15 cellular contexts compared by ENCODE assay signal in genomic region chr10:86753638-86754434, GRCh38. TPM values are rescaled to one million over a fixed set of nuclear protein-coding genes. Genes with fewer than 3 reads are reported as not detected.
DNase-seq lines count a peak whose midpoint lies in the region; ATAC-seq, FAIRE-seq and TF ChIP-seq lines count a peak whose summit lies in the region.
"Had no signal": no experiment of that assay in that cellular context is flagged by ENCODE, and none has a peak within 500 bp of the region (broad histone marks: within the 10 kb centered on the region; RNA-seq: fewer than 3 reads in every experiment).

No MANE protein-coding gene starts in this region.

- H3K27ac Mint-ChIP-seq in activated CD4-positive, alpha-beta T cell treated with anti-CD3 and anti-CD28 coated beads, Interleukin-2, amount 10 ng/mL, durations not matched to agents 24 days and 14 days = no peak overlapping the region
- no peak overlapping the region for H3K27ac Mint-ChIP-seq in activated CD4-positive, alpha-beta T cell treated with anti-CD3 and anti-CD28 coated beads, Interleukin-2, amount 10 ng/mL, durations not matched to agents 7 days and 5 days
- H3K27ac Mint-ChIP-seq in activated T-helper 1 cell treated with anti-CD3 and anti-CD28 coated beads, Interleukin-12 subunit alpha, Interleukin-12 subunit beta, Interleukin-2, Interleukin-4 antibody, amounts not matched to agents 30 ng/mL and 10 ng/mL and 1 ng/mL, durations not matched to agents 14 hours and 24 hours and 36 hours = no peak overlapping the region
- no peak overlapping the region for H3K27ac Mint-ChIP-seq in naive thymus-derived CD8-positive, alpha-beta T cell

- H3K9me1 ChIP-seq in keratinocyte (ENCODE audit: control insufficient read depth, extremely low read depth, insufficient read depth, low read length) = no peaks in the 10 kb centered on the region

- TF ChIP-seq CTCF in keratinocyte (optimal IDR thresholded peaks at IDR 0.05 in 1 of 3, IDR thresholded peaks at IDR 0.05 in 1 of 3, conservative IDR thresholded peaks at IDR 0.05 in 1 of 3; ENCODE audit: extremely low read depth in 1 of 3, insufficient read depth in 2 of 3, low read length in 3 of 3) = no peak

- ATAC-seq in naive thymus-derived CD8-positive, alpha-beta T cell = no peak
- ATAC-seq: PC-3 had no signal

- H3K27me3 ChIP-seq in keratinocyte (ENCODE audit: control insufficient read depth, extremely low read depth, insufficient read depth, low read length) = no peaks in the 10 kb centered on the region
- no peaks in the 10 kb centered on the region for H3K27me3 ChIP-seq in stomach smooth muscle (ENCODE audit: control insufficient read depth in 1 of 2, insufficient read depth in 2 of 2, low read length in 2 of 2)
- no peaks in the 10 kb centered on the region for H3K27me3 ChIP-seq in MG63

- peak overlapping the region; percentile 10 for H3K4me2 ChIP-seq in keratinocyte (ENCODE audit: control insufficient read depth, extremely low read depth, insufficient read depth, low read depth, low read length)

- no peaks in the 10 kb centered on the region for H3K9me3 Mint-ChIP-seq in activated CD4-positive, alpha-beta T cell treated with anti-CD3 and anti-CD28 coated beads, Interleukin-2, amount 10 ng/mL, durations not matched to agents 24 days and 14 days
- H3K9me3 Mint-ChIP-seq in activated CD4-positive, alpha-beta T cell treated with anti-CD3 and anti-CD28 coated beads, Interleukin-2, amount 10 ng/mL, durations not matched to agents 7 days and 5 days = no peaks in the 10 kb centered on the region
- H3K9me3 Mint-ChIP-seq in activated T-helper 1 cell treated with anti-CD3 and anti-CD28 coated beads, Interleukin-12 subunit alpha, Interleukin-12 subunit beta, Interleukin-2, Interleukin-4 antibody, amounts not matched to agents 30 ng/mL and 10 ng/mL and 1 ng/mL, durations not matched to agents 14 hours and 24 hours and 36 hours = no peaks in the 10 kb centered on the region
- H3K9me3 Mint-ChIP-seq in naive thymus-derived CD8-positive, alpha-beta T cell = no peaks in the 10 kb centered on the region
- H3K9me3 Mint-ChIP-seq: central memory CD8-positive, alpha-beta T cell had no signal

- DNase-seq in activated CD4-positive, alpha-beta T cell treated with anti-CD3 and anti-CD28 coated beads, Interleukin-2, amount 10 ng/mL, durations not matched to agents 24 days and 14 days = no peak
- DNase-seq in activated CD4-positive, alpha-beta T cell treated with anti-CD3 and anti-CD28 coated beads, Interleukin-2, amount 10 ng/mL, durations not matched to agents 7 days and 5 days = no peak
- DNase-seq in activated T-helper 1 cell treated with anti-CD3 and anti-CD28 coated beads, Interleukin-12 subunit alpha, Interleukin-12 subunit beta, Interleukin-2, Interleukin-4 antibody, amounts not matched to agents 30 ng/mL and 10 ng/mL and 1 ng/mL, durations not matched to agents 14 hours and 24 hours and 36 hours (ENCODE audit: low spot score) = no peak
- DNase-seq in keratinocyte (ENCODE audit: low read depth, low spot score) (no peak), COLO668 (lab: John Stamatoyannopoulos, UW; ENCODE audit: unreplicated experiment) (no peak), MG63 (no peak)
- no peak for DNase-seq in naive thymus-derived CD8-positive, alpha-beta T cell
- DNase-seq: activated gamma-delta T cell, mesenchymal stem cell, PC-3, retina had no signal

- H3K4me3 Mint-ChIP-seq in activated CD4-positive, alpha-beta T cell treated with anti-CD3 and anti-CD28 coated beads, Interleukin-2, amount 10 ng/mL, durations not matched to agents 24 days and 14 days = peak overlapping the region; percentile 30
- H3K4me3 Mint-ChIP-seq in activated CD4-positive, alpha-beta T cell treated with anti-CD3 and anti-CD28 coated beads, Interleukin-2, amount 10 ng/mL, durations not matched to agents 7 days and 5 days = no peak overlapping the region
- H3K4me3 Mint-ChIP-seq in activated T-helper 1 cell treated with anti-CD3 and anti-CD28 coated beads, Interleukin-12 subunit alpha, Interleukin-12 subunit beta, Interleukin-2, Interleukin-4 antibody, amounts not matched to agents 30 ng/mL and 10 ng/mL and 1 ng/mL, durations not matched to agents 14 hours and 24 hours and 36 hours = peak overlapping the region; percentile 32
- H3K4me3 Mint-ChIP-seq in naive thymus-derived CD8-positive, alpha-beta T cell = peak overlapping the region in 5 of 10 donors; percentile 1 to 84 (median 21)

- no peak overlapping the region for H3K9ac ChIP-seq in keratinocyte (ENCODE audit: control insufficient read depth, extremely low read depth, insufficient read depth, low read length)
- peak overlapping the region; percentile 26 to 48 for H3K9ac ChIP-seq in stomach smooth muscle (ENCODE audit: low read length in 2 of 2)

- POLR2A ChIA-PET in activated CD4-positive, alpha-beta T cell treated with anti-CD3 and anti-CD28 coated beads, Interleukin-2, amount 10 ng/mL, durations not matched to agents 7 days and 5 days (lab: Charles Lee) = interaction anchor here (0.7 kb wide), 1 partner anchor 63 kb away, joined by 3 read pairs; no protein-coding TSS in a partner anchor
- POLR2A ChIA-PET in naive thymus-derived CD8-positive, alpha-beta T cell (lab: Charles Lee) = interaction anchor here (0.7 kb wide), 1 partner anchor 12 kb away, joined by 7 read pairs; no protein-coding TSS in a partner anchor

- FAIRE-seq in keratinocyte (lab: Jason Lieb, UNC) = no peak
- FAIRE-seq: A204.1 had no signal

- peaks cover 17% of the 10 kb centered on the region for H3K4me1 ChIP-seq in keratinocyte (ENCODE audit: control insufficient read depth, extremely low read depth, insufficient read depth, low read length)
- H3K4me1 ChIP-seq in stomach smooth muscle (ENCODE audit: control insufficient read depth, insufficient read depth, low read length) = peaks cover 16% of the 10 kb centered on the region

- H3K27ac ChIP-seq in keratinocyte (ENCODE audit: control insufficient read depth, insufficient read depth, low read length) = no peak overlapping the region
- peak overlapping the region; percentile 64 for H3K27ac ChIP-seq in stomach smooth muscle (ENCODE audit: low read length)
- H3K27ac ChIP-seq: epithelial cell of prostate had no signal

- no peak overlapping the region for H2AFZ ChIP-seq in keratinocyte (ENCODE audit: control insufficient read depth, low read length)

- peaks cover 33% of the 10 kb centered on the region for H3K4me1 Mint-ChIP-seq in activated CD4-positive, alpha-beta T cell treated with anti-CD3 and anti-CD28 coated beads, Interleukin-2, amount 10 ng/mL, durations not matched to agents 24 days and 14 days
- H3K4me1 Mint-ChIP-seq in activated CD4-positive, alpha-beta T cell treated with anti-CD3 and anti-CD28 coated beads, Interleukin-2, amount 10 ng/mL, durations not matched to agents 7 days and 5 days = peaks cover 43% of the 10 kb centered on the region
- H3K4me1 Mint-ChIP-seq in activated T-helper 1 cell treated with anti-CD3 and anti-CD28 coated beads, Interleukin-12 subunit alpha, Interleukin-12 subunit beta, Interleukin-2, Interleukin-4 antibody, amounts not matched to agents 30 ng/mL and 10 ng/mL and 1 ng/mL, durations not matched to agents 14 hours and 24 hours and 36 hours (ENCODE audit: low read depth) = peaks cover 43% of the 10 kb centered on the region
- peaks cover 8 to 32% (median 18%) of the 10 kb centered on the region in 4 donors for H3K4me1 Mint-ChIP-seq in naive thymus-derived CD8-positive, alpha-beta T cell

- intact Hi-C loops in activated CD4-positive, alpha-beta T cell treated with anti-CD3 and anti-CD28 coated beads, Interleukin-2, amount 10 ng/mL, durations not matched to agents 24 days and 14 days (cut with micrococcal nuclease) = loop anchor here (10.0 kb wide), 1 partner anchor 349 kb away; no protein-coding TSS in a partner anchor
- intact Hi-C loops in activated T-helper 1 cell treated with anti-CD3 and anti-CD28 coated beads, Interleukin-12 subunit alpha, Interleukin-12 subunit beta, Interleukin-2, Interleukin-4 antibody, amounts not matched to agents 30 ng/mL and 10 ng/mL and 1 ng/mL, durations not matched to agents 14 hours and 24 hours and 36 hours (cut with micrococcal nuclease) = loop anchor here (10.0 kb wide), 1 partner anchor 751 kb away; the partner anchor contains the start of gene MINPP1

- no peaks in the 10 kb centered on the region for H3K36me3 ChIP-seq in keratinocyte (ENCODE audit: control insufficient read depth in 2 of 2, extremely low read depth in 1 of 2, insufficient read depth in 2 of 2, low read length in 2 of 2)
- no peaks in the 10 kb centered on the region for H3K36me3 ChIP-seq in stomach smooth muscle (ENCODE audit: control insufficient read depth in 2 of 2, insufficient read depth in 2 of 2, low read length in 2 of 2)
- peaks cover 4% of the 10 kb centered on the region for H3K36me3 ChIP-seq in MG63

- no peak overlapping the region for H3K4me3 ChIP-seq in keratinocyte (ENCODE audit: control insufficient read depth in 2 of 3, extremely low read depth in 1 of 3, insufficient read depth in 2 of 3, low read depth in 1 of 3, low read length in 3 of 3)
- no peak overlapping the region for H3K4me3 ChIP-seq in stomach smooth muscle (ENCODE audit: low read length in 2 of 2)
- no peak overlapping the region for H3K4me3 ChIP-seq in MG63

- H3K36me3 Mint-ChIP-seq in activated CD4-positive, alpha-beta T cell treated with anti-CD3 and anti-CD28 coated beads, Interleukin-2, amount 10 ng/mL, durations not matched to agents 24 days and 14 days (ENCODE audit: low read depth) = peaks cover 1% of the 10 kb centered on the region
- no peaks in the 10 kb centered on the region for H3K36me3 Mint-ChIP-seq in activated CD4-positive, alpha-beta T cell treated with anti-CD3 and anti-CD28 coated beads, Interleukin-2, amount 10 ng/mL, durations not matched to agents 7 days and 5 days (ENCODE audit: low read depth)
- H3K36me3 Mint-ChIP-seq in activated T-helper 1 cell treated with anti-CD3 and anti-CD28 coated beads, Interleukin-12 subunit alpha, Interleukin-12 subunit beta, Interleukin-2, Interleukin-4 antibody, amounts not matched to agents 30 ng/mL and 10 ng/mL and 1 ng/mL, durations not matched to agents 14 hours and 24 hours and 36 hours (ENCODE audit: low read depth) = peaks cover 6% of the 10 kb centered on the region
- no peaks in the 10 kb centered on the region for H3K36me3 Mint-ChIP-seq in naive thymus-derived CD8-positive, alpha-beta T cell

- peaks cover 30% of the 10 kb centered on the region for H3K27me3 Mint-ChIP-seq in activated CD4-positive, alpha-beta T cell treated with anti-CD3 and anti-CD28 coated beads, Interleukin-2, amount 10 ng/mL, durations not matched to agents 24 days and 14 days
- H3K27me3 Mint-ChIP-seq in activated CD4-positive, alpha-beta T cell treated with anti-CD3 and anti-CD28 coated beads, Interleukin-2, amount 10 ng/mL, durations not matched to agents 7 days and 5 days = peaks cover 31% of the 10 kb centered on the region
- peaks cover 34% of the 10 kb centered on the region for H3K27me3 Mint-ChIP-seq in activated T-helper 1 cell treated with anti-CD3 and anti-CD28 coated beads, Interleukin-12 subunit alpha, Interleukin-12 subunit beta, Interleukin-2, Interleukin-4 antibody, amounts not matched to agents 30 ng/mL and 10 ng/mL and 1 ng/mL, durations not matched to agents 14 hours and 24 hours and 36 hours (ENCODE audit: insufficient read depth)
- peaks cover 8 to 19% (median 13%) of the 10 kb centered on the region in 5 donors for H3K27me3 Mint-ChIP-seq in naive thymus-derived CD8-positive, alpha-beta T cell
- H3K27me3 Mint-ChIP-seq: central memory CD8-positive, alpha-beta T cell had no signal

- no peaks in the 10 kb centered on the region for H3K9me3 ChIP-seq in keratinocyte (ENCODE audit: control insufficient read depth, low read depth, low read length)
- no peaks in the 10 kb centered on the region for H3K9me3 ChIP-seq in stomach smooth muscle (ENCODE audit: control insufficient read depth in 2 of 2, low read length in 2 of 2)
- no peaks in the 10 kb centered on the region for H3K9me3 ChIP-seq in MG63

- dilution Hi-C loops in keratinocyte (cut with MboI; ENCODE audit: extremely low pct_ligation_motif_present, low sequenced_read_pairs) = no loop called here

- no peaks in the 10 kb centered on the region for H4K20me1 ChIP-seq in keratinocyte (ENCODE audit: control insufficient read depth, extremely low read depth, insufficient read depth, low read length)

- CTCF ChIA-PET in activated CD4-positive, alpha-beta T cell treated with anti-CD3 and anti-CD28 coated beads, Interleukin-2, amount 10 ng/mL, durations not matched to agents 7 days and 5 days (lab: Charles Lee) = interaction anchor here (0.6 to 0.8 kb wide), 3 partner anchors 38 to 116 kb away, joined by 3 to 4 read pairs (median 3); no protein-coding TSS in a partner anchor

- H3K79me2 ChIP-seq in keratinocyte (ENCODE audit: control insufficient read depth, insufficient read depth, low read length) = peaks cover 27% of the 10 kb centered on the region

RNA-seq across cellular contexts. Expression of gene BMPR1A, which starts 2.6 kb away (rescaled TPM):
- 10.5 and 10.9 TPM in 2 replicates for total RNA-seq in activated CD4-positive, alpha-beta T cell treated with anti-CD3 and anti-CD28 coated beads, Interleukin-2, amount 10 ng/mL, durations not matched to agents 24 days and 14 days
- 10 to 100 TPM in 1 of 2 experiments, 1 to 10 TPM in 1; 8.9 to 11.7 TPM for total RNA-seq in activated CD4-positive, alpha-beta T cell treated with anti-CD3 and anti-CD28 coated beads, Interleukin-2, amount 10 ng/mL, durations not matched to agents 7 days and 5 days
- 9.7 and 14.5 TPM in 2 replicates for total RNA-seq in activated T-helper 1 cell treated with anti-CD3 and anti-CD28 coated beads, Interleukin-12 subunit alpha, Interleukin-12 subunit beta, Interleukin-2, Interleukin-4 antibody, amounts not matched to agents 30 ng/mL and 10 ng/mL and 1 ng/mL, durations not matched to agents 14 hours and 24 hours and 36 hours
- 14.3 to 22.2 TPM (median 21.4 TPM) in 3 replicates for polyA plus RNA-seq in keratinocyte
- polyA plus RNA-seq in keratinocyte (2011; ENCODE audit: low read depth) = 7.4 TPM
- 8.4 and 17.6 TPM in 2 replicates for polyA plus RNA-seq in keratinocyte (2011; cell fraction: cytosol; rRNA removed)
- 15.0 and 17.2 TPM in 2 replicates for polyA plus RNA-seq in keratinocyte (2011; cell fraction: nucleus; rRNA removed)
- polyA plus RNA-seq in keratinocyte (2012; ENCODE audit: low replicate concordance) = 8.6 and 12.7 TPM in 2 replicates
- 8.4 to 38.8 TPM (median 28.5 TPM) in 3 replicates for polyA minus RNA-seq in keratinocyte
- 15.5 TPM for polyA minus RNA-seq in keratinocyte (2011; cell fraction: cytosol; rRNA and poly(A)+ RNA removed)
- 18.8 and 35.2 TPM in 2 replicates for polyA minus RNA-seq in keratinocyte (2011; cell fraction: nucleus; rRNA and poly(A)+ RNA removed)
- total RNA-seq in naive thymus-derived CD8-positive, alpha-beta T cell = 10 to 100 TPM; 10.4 to 11.0 TPM
- polyA plus RNA-seq in naive thymus-derived CD8-positive, alpha-beta T cell = 1 to 10 TPM; 1.1 to 5.2 (median 2.2) TPM
- 32.6 and 35.1 TPM in 2 replicates for total RNA-seq in MG63 (2014; rRNA removed; shearing (Covaris generic); ENCODE audit: low replicate concordance)
